In the genomic region with DNA sequence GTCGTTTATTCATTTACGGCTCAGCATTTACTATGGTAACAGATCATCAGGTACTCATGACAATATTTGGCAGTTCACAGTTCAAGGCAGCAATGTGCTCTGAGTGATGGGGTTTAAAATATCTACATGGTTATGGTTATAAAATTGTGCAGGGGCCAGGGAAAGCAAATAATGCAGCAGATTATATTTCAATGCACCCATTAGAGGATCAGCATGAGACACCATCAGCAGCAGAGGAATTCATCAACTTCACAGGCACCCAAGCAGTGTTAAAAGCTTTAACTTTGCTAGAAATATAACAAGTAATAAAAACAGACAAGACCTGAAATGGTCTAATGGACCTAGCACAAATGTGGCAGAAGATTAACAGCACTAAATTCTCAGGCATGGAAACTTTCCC, we compare ENCODE assay signal across 23 cellular contexts.
"Had no signal": no experiment of that assay in that cellular context is flagged by ENCODE, and none has a peak within 500 bp of the region (broad histone marks: within the 10 kb centered on the region; RNA-seq: fewer than 3 reads in every experiment).

No MANE protein-coding gene starts in this region.

- H3K9me3 ChIP-seq: SJSA1 had no signal

- H3K27me3 ChIP-seq: SJSA1 had no signal

- H3K4me3 ChIP-seq: SJSA1, SK-N-MC had no signal

- H3K36me3 ChIP-seq: SJSA1 had no signal

- H3K27ac ChIP-seq: HL-60, SJSA1, SK-N-MC had no signal

- DNase-seq: KBM-7, MV-4-11, NCI-H1048, NCI-H1105, NCI-H1417, NCI-H146, NCI-H1694 treated with DMSO at 0.1 percent for 48 hours, NCI-H1930, NCI-H2081, NCI-H2107, NCI-H2171 treated with DMSO at 0.1 percent for 48 hours, NCI-H2227 treated with DMSO at 0.1 percent for 48 hours, NCI-H524, NCI-H526 treated with DMSO at 0.1 percent for 48 hours, NCI-H774, Right ventricle myocardium superior, RPMI8226, SIG-M5 had no signal

- FAIRE-seq: HTR-8/SVneo, RCC 7860 had no signal
